Comparison of ENCODE assay signal across 11 cellular contexts in the genomic region with DNA sequence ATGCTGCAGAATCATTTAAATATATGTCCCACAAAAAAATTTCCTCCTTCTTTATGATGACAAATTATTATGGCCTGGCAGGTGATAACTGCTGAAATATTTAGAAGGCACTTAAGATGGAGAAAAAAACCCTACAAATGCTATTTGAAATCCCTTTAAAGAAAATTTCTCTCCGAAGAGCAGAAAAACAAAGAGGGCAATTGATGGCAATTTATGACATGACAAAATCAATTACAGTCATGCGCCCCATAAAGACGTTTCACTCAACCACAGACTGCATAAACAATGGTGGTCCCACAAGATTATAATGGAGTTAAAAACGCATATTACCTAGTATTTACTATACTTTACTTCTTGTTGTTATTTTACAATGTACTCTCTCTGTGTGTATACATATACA. TPM values are rescaled to one million over a fixed set of nuclear protein-coding genes. Genes with fewer than 3 reads are reported as not detected.
"Had no signal": no experiment of that assay in that cellular context is flagged by ENCODE, and none has a peak within 500 bp of the region (broad histone marks: within the 10 kb centered on the region; RNA-seq: fewer than 3 reads in every experiment).

No MANE protein-coding gene starts in this region.

- H3K27ac ChIP-seq: GM23248 had no signal

- H3K4me2 ChIP-seq: GM23338 had no signal

- H3K9me3 ChIP-seq: HAP-1 had no signal

- DNase-seq: GM23248, GOT3, H7, H9, HCEC 1CT, HFFc6 had no signal

- H2AFZ ChIP-seq: GM23248, GM23338 had no signal

- H3K4me3 ChIP-seq: GM23248, GM23338, HAP-1 had no signal

- H3K9ac ChIP-seq: GM23248 had no signal

- H3K36me3 ChIP-seq: HAP-1 had no signal

- ATAC-seq: GM23338, HCT116 had no signal

RNA-seq across cellular contexts. Expression of gene KIF2B, which starts 25.2 kb away (rescaled TPM):
- total RNA-seq: GM23248, GM23338, H1, H4, H7, H9, HFFc6 had no signal
- polyA plus RNA-seq: GM23248, H1 had no signal
